Comparison of ENCODE assay signal across 24 cellular contexts in genomic region chr6:146767632-146768031, GRCh38.
"Had no signal": no experiment of that assay in that cellular context is flagged by ENCODE, and none has a peak within 500 bp of the region (broad histone marks: within the 10 kb centered on the region; RNA-seq: fewer than 3 reads in every experiment).

No MANE protein-coding gene starts in this region.

- H3K27me3 Mint-ChIP-seq: central memory CD8-positive, alpha-beta T cell had no signal

- H3K4me1 ChIP-seq: colonic mucosa had no signal

- H3K4me3 Mint-ChIP-seq: activated T-cell treated with anti-CD3 and anti-CD28 coated beads, Interleukin-2, amount 50 U/mL, for 72 hours; central memory CD8-positive, alpha-beta T cell; nephron had no signal

- H3K9me3 Mint-ChIP-seq: activated T-cell treated with anti-CD3 and anti-CD28 coated beads, Interleukin-2, amount 50 U/mL, for 72 hours; central memory CD8-positive, alpha-beta T cell; nephron had no signal

- H3K4me3 ChIP-seq: colonic mucosa had no signal

- DNase-seq: activated CD4-positive, alpha-beta T cell treated with anti-CD3 and anti-CD28 coated beads for 1 hour; activated CD8-positive, alpha-beta memory T cell treated with anti-CD3 and anti-CD28 coated beads for 24 hours; activated CD8-positive, alpha-beta memory T cell treated with anti-CD3 and anti-CD28 coated beads, Interleukin-2, amount 50 U/mL, for 48 hours; activated effector memory CD4-positive, alpha-beta T cell treated with anti-CD3 and anti-CD28 coated beads, Interleukin-2, amount 50 U/mL, for 16 hours; activated naive CD4-positive, alpha-beta T cell treated with anti-CD3 and anti-CD28 coated beads, Interleukin-2, amount 50 U/mL, for 16 hours; activated T-cell treated with anti-CD3 and anti-CD28 coated beads, Interleukin-2, amount 50 U/mL, for 72 hours; aorta; brain microvascular endothelial cell; colonic mucosa; erythroblast; foreskin melanocyte; glutamatergic neuron; hypothalamus; islet precursor cell; left colon; midbrain; occipital lobe; stimulated activated CD4-positive, alpha-beta T cell treated with anti-CD3 and anti-CD28 coated beads, Interleukin-12 subunit alpha, Interleukin-12 subunit beta, amount 100 ng/mL, for 4 hours; stimulated activated CD4-positive, alpha-beta T cell treated with anti-CD3 and anti-CD28 coated beads, Interleukin-1b, Interleukin-23, amount 100 ng/mL, for 48 hours; stimulated activated CD8-positive, alpha-beta memory T cell treated with anti-CD3 and anti-CD28 coated beads, Interleukin-4, amount 100 ng/mL, for 48 hours; stimulated activated naive CD4-positive, alpha-beta T cell; WERI-Rb-1 had no signal

- H3K27me3 ChIP-seq: colonic mucosa had no signal

- H3K27ac ChIP-seq: brain microvascular endothelial cell, colonic mucosa, WERI-Rb-1 had no signal

- H3K27ac Mint-ChIP-seq: activated T-cell treated with anti-CD3 and anti-CD28 coated beads, Interleukin-2, amount 50 U/mL, for 72 hours; nephron had no signal

- ATAC-seq: activated T-cell treated with anti-CD3 and anti-CD28 coated beads, Interleukin-2, amount 50 U/mL, for 72 hours; left colon had no signal

- H3K36me3 ChIP-seq: brain microvascular endothelial cell, colonic mucosa, WERI-Rb-1 had no signal
